ENCODE assay signal across 14 cellular contexts in the genomic region with DNA sequence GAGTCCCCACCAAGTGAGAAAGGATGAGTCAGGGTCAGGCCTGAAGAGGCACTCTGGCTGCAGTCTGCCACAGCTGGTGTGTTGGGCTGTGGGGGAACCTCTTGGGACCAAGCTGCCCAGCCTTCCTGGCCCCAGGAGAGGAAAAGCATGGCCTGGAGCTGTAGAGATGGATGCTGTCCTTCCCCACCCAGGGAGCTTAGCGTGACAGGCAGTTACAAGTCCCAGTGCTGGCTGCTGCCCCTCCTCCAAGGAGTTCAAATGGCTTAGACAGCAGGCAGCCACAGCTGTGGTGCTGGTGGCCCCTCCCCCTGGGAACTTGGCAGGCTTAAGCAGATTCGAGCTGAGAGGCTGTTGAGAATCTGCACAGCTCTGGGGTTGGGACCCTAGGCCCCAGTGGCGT.
DNase-seq lines count a peak whose midpoint lies in the region; ATAC-seq and TF ChIP-seq lines count a peak whose summit lies in the region.
"Had no signal": no experiment of that assay in that cellular context is flagged by ENCODE, and none has a peak within 500 bp of the region (broad histone marks: within the 10 kb centered on the region; RNA-seq: fewer than 3 reads in every experiment).

No MANE protein-coding gene starts in this region.

- CTCF ChIA-PET in HEK293 (lab: Yijun Ruan, JAX) (interaction anchor here (1.7 kb wide), 1 partner anchor 336 kb away, joined by 5 read pairs; no protein-coding TSS in a partner anchor), WTC11 (lab: Charles Lee) (interaction anchor here (1.3 to 1.6 kb wide), 2 partner anchors 13 to 254 kb away, joined by 5 read pairs; a partner anchor contains a TSS)

- POLR2A ChIA-PET in HEK293 (lab: Yijun Ruan, JAX) (no interaction called here), WTC11 (lab: Charles Lee) (no interaction called here)

- H3K4me3 Mint-ChIP-seq in WTC11, result no peak overlapping the region
- H3K4me3 Mint-ChIP-seq: stimulated activated naive CD8-positive, alpha-beta T cell treated with anti-CD3 and anti-CD28 coated beads, Interleukin-15, amount 100 ng/mL, for 72 hours had no signal

- no peaks in the 10 kb centered on the region for H3K27me3 ChIP-seq in BE2C

- H3K27me3 Mint-ChIP-seq in WTC11 (ENCODE audit: low read depth), result no peaks in the 10 kb centered on the region

- H3K36me3 ChIP-seq in BE2C (no peaks in the 10 kb centered on the region), HEK293 (ENCODE audit: control insufficient read depth in 2 of 2, insufficient read depth in 1 of 2, low read length in 2 of 2) (no peaks in the 10 kb centered on the region)

- peaks cover 48% of the 10 kb centered on the region for H3K4me1 ChIP-seq in BE2C
- H3K4me1 ChIP-seq in HEK293 (ENCODE audit: control insufficient read depth, insufficient read depth, low read length), result peaks cover 7% of the 10 kb centered on the region; the same call in 1 of the 2 replicates

- no peak overlapping the region for H3K27ac Mint-ChIP-seq in WTC11
- H3K27ac Mint-ChIP-seq: stimulated activated naive CD8-positive, alpha-beta T cell treated with anti-CD3 and anti-CD28 coated beads, Interleukin-15, amount 100 ng/mL, for 72 hours had no signal

- H3K4me3 ChIP-seq in BE2C (ENCODE audit: low read depth, low read length), result no peak overlapping the region
- no peak overlapping the region for H3K4me3 ChIP-seq in HEK293 (ENCODE audit: low read depth, low read length)

- H3K9me3 ChIP-seq in BE2C (no peaks in the 10 kb centered on the region), HEK293 (ENCODE audit: control insufficient read depth, insufficient read depth, low read depth, low read length) (no peaks in the 10 kb centered on the region)

- peaks cover 7% of the 10 kb centered on the region for H3K4me1 Mint-ChIP-seq in WTC11

- H3K27ac ChIP-seq in HEK293 (ENCODE audit: extremely low read depth, low read depth, low read length), result no peak overlapping the region

- peak; percentile 74 for ATAC-seq in WTC11
- ATAC-seq in GM21381 (IDR thresholded peaks at IDR 0.05; ENCODE audit: unreplicated experiment), result no peak
- ATAC-seq in GM19351 (IDR thresholded peaks at IDR 0.05; ENCODE audit: unreplicated experiment), result no peak
- ATAC-seq: HCT116; stimulated activated naive CD8-positive, alpha-beta T cell treated with anti-CD3 and anti-CD28 coated beads, Interleukin-15, amount 100 ng/mL, for 72 hours had no signal

- TF ChIP-seq CTCF in BE2C (IDR thresholded peaks at IDR 0.05; ENCODE audit: low read depth, low read length), result no peak
- no peak for TF ChIP-seq CTCF in HEK293 (tag by site-specific recombination; IDR thresholded peaks at IDR 0.05)
- TF ChIP-seq CTCF in WTC11 (IDR thresholded peaks at IDR 0.05), result no peak

- H3K9me3 Mint-ChIP-seq in WTC11, result peaks cover 35% of the 10 kb centered on the region
- H3K9me3 Mint-ChIP-seq: stimulated activated naive CD8-positive, alpha-beta T cell treated with anti-CD3 and anti-CD28 coated beads, Interleukin-15, amount 100 ng/mL, for 72 hours had no signal

- peaks cover 9% of the 10 kb centered on the region for H3K36me3 Mint-ChIP-seq in WTC11

- DNase-seq in BE2C (peak; percentile 96), WTC11 (ENCODE audit: low spot score) (peak; percentile 48), iPS-NIHi11 (ENCODE audit: low spot score) (peak; percentile 9), COLO829 (ENCODE audit: low spot score) (no peak), GDM1 (lab: John Stamatoyannopoulos, UW) (no peak)
- DNase-seq: aorta; DMS53; NCI-H2029 treated with DMSO at 0.1 percent for 48 hours; stimulated activated CD4-positive, alpha-beta T cell treated with anti-CD3 and anti-CD28 coated beads, Interleukin-15, amount 100 ng/mL, for 24 hours; stimulated activated naive CD8-positive, alpha-beta T cell treated with anti-CD3 and anti-CD28 coated beads, Interleukin-15, amount 100 ng/mL, for 72 hours had no signal

TF ChIP-seq in HEK293, 187 proteins besides CTCF, POLR2A, EP300 and RAD21 (continues in another document):
- TF ChIP-seq WT1 (tag by site-specific recombination; IDR thresholded peaks at IDR 0.05), result no peak
- TF ChIP-seq ZNF138 (tag by site-specific recombination; IDR thresholded peaks at IDR 0.05; ENCODE audit: borderline replicate concordance), result no peak
- TF ChIP-seq ZXDB (tag by site-specific recombination; IDR thresholded peaks at IDR 0.05), result no peak
- TF ChIP-seq, protein P1, sequence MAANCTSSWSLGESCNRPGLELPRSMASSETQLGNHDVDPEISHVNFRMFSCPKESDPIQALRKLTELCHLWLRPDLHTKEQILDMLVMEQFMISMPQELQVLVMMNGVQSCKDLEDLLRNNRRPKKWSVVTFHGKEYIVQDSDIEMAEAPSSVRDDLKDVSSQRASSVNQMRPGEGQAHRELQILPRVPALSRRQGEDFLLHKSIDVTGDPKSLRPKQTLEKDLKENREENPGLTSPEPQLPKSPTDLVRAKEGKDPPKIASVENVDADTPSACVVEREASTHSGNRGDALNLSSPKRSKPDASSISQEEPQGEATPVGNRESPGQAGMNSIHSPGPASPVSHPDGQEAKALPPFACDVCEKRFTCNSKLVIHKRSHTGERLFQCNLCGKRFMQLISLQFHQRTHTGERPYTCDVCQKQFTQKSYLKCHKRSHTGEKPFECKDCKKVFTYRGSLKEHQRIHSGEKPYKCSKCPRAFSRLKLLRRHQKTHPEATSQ (tag by site-specific recombination; IDR thresholded peaks at IDR 0.05), result no peak
- TF ChIP-seq, protein P2, sequence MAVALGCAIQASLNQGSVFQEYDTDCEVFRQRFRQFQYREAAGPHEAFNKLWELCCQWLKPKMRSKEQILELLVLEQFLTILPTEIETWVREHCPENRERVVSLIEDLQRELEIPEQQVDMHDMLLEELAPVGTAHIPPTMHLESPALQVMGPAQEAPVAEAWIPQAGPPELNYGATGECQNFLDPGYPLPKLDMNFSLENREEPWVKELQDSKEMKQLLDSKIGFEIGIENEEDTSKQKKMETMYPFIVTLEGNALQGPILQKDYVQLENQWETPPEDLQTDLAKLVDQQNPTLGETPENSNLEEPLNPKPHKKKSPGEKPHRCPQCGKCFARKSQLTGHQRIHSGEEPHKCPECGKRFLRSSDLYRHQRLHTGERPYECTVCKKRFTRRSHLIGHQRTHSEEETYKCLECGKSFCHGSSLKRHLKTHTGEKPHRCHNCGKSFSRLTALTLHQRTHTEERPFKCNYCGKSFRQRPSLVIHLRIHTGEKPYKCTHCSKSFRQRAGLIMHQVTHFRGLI (tag by site-specific recombination; IDR thresholded peaks at IDR 0.05), result peak; percentile 68
- TF ChIP-seq ZIC2 (tag by site-specific recombination; IDR thresholded peaks at IDR 0.05), result peak; percentile 76
- no peak for TF ChIP-seq ZNF10 (tag by site-specific recombination; IDR thresholded peaks at IDR 0.05)
- 0 out of 2 replicates have a peak, but pooled peaks have one; percentile 33 for TF ChIP-seq TRIM28 (IDR thresholded peaks at IDR 0.05; ENCODE audit: borderline replicate concordance, low read length)

TF ChIP-seq in WTC11, 78 proteins besides CTCF, POLR2A, EP300 and RAD21:
- TF ChIP-seq, protein P3, sequence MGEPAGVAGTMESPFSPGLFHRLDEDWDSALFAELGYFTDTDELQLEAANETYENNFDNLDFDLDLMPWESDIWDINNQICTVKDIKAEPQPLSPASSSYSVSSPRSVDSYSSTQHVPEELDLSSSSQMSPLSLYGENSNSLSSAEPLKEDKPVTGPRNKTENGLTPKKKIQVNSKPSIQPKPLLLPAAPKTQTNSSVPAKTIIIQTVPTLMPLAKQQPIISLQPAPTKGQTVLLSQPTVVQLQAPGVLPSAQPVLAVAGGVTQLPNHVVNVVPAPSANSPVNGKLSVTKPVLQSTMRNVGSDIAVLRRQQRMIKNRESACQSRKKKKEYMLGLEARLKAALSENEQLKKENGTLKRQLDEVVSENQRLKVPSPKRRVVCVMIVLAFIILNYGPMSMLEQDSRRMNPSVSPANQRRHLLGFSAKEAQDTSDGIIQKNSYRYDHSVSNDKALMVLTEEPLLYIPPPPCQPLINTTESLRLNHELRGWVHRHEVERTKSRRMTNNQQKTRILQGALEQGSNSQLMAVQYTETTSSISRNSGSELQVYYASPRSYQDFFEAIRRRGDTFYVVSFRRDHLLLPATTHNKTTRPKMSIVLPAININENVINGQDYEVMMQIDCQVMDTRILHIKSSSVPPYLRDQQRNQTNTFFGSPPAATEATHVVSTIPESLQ (CRISPR knock-in tag; IDR thresholded peaks at IDR 0.05), result no peak
- TF ChIP-seq, protein P4, sequence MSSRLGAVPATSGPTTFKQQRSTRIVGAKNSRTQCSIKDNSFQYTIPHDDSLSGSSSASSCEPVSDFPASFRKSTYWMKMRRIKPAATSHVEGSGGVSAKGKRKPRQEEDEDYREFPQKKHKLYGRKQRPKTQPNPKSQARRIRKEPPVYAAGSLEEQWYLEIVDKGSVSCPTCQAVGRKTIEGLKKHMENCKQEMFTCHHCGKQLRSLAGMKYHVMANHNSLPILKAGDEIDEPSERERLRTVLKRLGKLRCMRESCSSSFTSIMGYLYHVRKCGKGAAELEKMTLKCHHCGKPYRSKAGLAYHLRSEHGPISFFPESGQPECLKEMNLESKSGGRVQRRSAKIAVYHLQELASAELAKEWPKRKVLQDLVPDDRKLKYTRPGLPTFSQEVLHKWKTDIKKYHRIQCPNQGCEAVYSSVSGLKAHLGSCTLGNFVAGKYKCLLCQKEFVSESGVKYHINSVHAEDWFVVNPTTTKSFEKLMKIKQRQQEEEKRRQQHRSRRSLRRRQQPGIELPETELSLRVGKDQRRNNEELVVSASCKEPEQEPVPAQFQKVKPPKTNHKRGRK (CRISPR knock-in tag; IDR thresholded peaks at IDR 0.05; ENCODE audit: borderline replicate concordance), result no peak
- no peak for TF ChIP-seq ZBTB21 (CRISPR knock-in tag; IDR thresholded peaks at IDR 0.05; ENCODE audit: borderline replicate concordance)
- TF ChIP-seq, protein P5, sequence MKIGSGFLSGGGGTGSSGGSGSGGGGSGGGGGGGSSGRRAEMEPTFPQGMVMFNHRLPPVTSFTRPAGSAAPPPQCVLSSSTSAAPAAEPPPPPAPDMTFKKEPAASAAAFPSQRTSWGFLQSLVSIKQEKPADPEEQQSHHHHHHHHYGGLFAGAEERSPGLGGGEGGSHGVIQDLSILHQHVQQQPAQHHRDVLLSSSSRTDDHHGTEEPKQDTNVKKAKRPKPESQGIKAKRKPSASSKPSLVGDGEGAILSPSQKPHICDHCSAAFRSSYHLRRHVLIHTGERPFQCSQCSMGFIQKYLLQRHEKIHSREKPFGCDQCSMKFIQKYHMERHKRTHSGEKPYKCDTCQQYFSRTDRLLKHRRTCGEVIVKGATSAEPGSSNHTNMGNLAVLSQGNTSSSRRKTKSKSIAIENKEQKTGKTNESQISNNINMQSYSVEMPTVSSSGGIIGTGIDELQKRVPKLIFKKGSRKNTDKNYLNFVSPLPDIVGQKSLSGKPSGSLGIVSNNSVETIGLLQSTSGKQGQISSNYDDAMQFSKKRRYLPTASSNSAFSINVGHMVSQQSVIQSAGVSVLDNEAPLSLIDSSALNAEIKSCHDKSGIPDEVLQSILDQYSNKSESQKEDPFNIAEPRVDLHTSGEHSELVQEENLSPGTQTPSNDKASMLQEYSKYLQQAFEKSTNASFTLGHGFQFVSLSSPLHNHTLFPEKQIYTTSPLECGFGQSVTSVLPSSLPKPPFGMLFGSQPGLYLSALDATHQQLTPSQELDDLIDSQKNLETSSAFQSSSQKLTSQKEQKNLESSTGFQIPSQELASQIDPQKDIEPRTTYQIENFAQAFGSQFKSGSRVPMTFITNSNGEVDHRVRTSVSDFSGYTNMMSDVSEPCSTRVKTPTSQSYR (CRISPR knock-in tag; IDR thresholded peaks at IDR 0.05), result no peak

Comparison
In these comparisons a context has a peak if more than half of its experiments do, and no peak if none do; other contexts are left out.
1. DNase-seq: peak in BE2C (single experiment), WTC11 (single experiment) and iPS-NIHi11 (single experiment); none in COLO829 (single experiment) and GDM1 (single experiment).